ENCODE assay signal across 9 cellular contexts in genomic region chrX:72238183-72238582, GRCh38. TPM values are rescaled to one million over a fixed set of nuclear protein-coding genes. Genes with fewer than 3 reads are reported as not detected.
DNase-seq lines count a peak whose midpoint lies in the region; ATAC-seq and TF ChIP-seq lines count a peak whose summit lies in the region.
"Had no signal": no experiment of that assay in that cellular context is flagged by ENCODE, and none has a peak within 500 bp of the region (broad histone marks: within the 10 kb centered on the region; RNA-seq: fewer than 3 reads in every experiment).

No MANE protein-coding gene starts in this region.

- H3K9me3 ChIP-seq in RWPE2 (ENCODE audit: severe bottlenecking), result no peaks in the 10 kb centered on the region
- H3K9me3 ChIP-seq: mucosa of descending colon had no signal

- H3K27ac Mint-ChIP-seq in activated CD4-positive, alpha-beta T cell treated with anti-CD3 and anti-CD28 coated beads for 36 hours, result peak overlapping the region; percentile 55

- H3K4me1 ChIP-seq in RWPE2 (ENCODE audit: insufficient read depth, poor library complexity, severe bottlenecking), result no peaks in the 10 kb centered on the region

- ATAC-seq in activated CD4-positive, alpha-beta T cell treated with anti-CD3 and anti-CD28 coated beads for 36 hours, result no peak
- 0 out of 3 replicates have a peak, but pooled peaks have one; percentile 7 for ATAC-seq in RWPE2 (ENCODE audit: low read depth)

- intact Hi-C loops in activated CD4-positive, alpha-beta T cell treated with anti-CD3 and anti-CD28 coated beads for 36 hours (cut with DNase I, micrococcal nuclease), result loop anchor here in 1 of 2 experiments (5.0 kb wide), 2 partner anchors 39 to 56 kb away; partner anchors contain the start of genes PIN4 and RPS4X

- CTCF ChIA-PET in activated CD4-positive, alpha-beta T cell treated with anti-CD3 and anti-CD28 coated beads for 36 hours (lab: Charles Lee), result interaction anchor here (0.9 to 1.3 kb wide), 5 partner anchors 10 to 335 kb away, joined by 3 to 11 read pairs (median 3); partner anchors contain the start of genes PIN4 and RPS4X

- H3K27ac ChIP-seq in RWPE2 (ENCODE audit: poor library complexity, severe bottlenecking), result peak overlapping the region; percentile 53

- DNase-seq in activated CD4-positive, alpha-beta T cell treated with anti-CD3 and anti-CD28 coated beads for 36 hours, result no peak
- no peak for DNase-seq in activated CD4-positive, alpha-beta T cell treated with anti-CD3 and anti-CD28 coated beads, Interleukin-2, amount 50 U/mL, for 48 hours
- DNase-seq in RWPE2 (ENCODE audit: low spot score) (no peak), epithelial cell of esophagus (ENCODE audit: low read depth) (no peak), skeletal muscle cell (ENCODE audit: low read depth) (no peak), NCI-H146 treated with DMSO at 0.1 percent for 48 hours (lab: John Stamatoyannopoulos, UW; ENCODE audit: unreplicated experiment) (no peak), T1000 (lab: John Stamatoyannopoulos, UW) (no peak), GM19238 (ENCODE audit: insufficient read length, low spot score) (no peak)

- peaks cover 6% of the 10 kb centered on the region for H3K36me3 Mint-ChIP-seq in activated CD4-positive, alpha-beta T cell treated with anti-CD3 and anti-CD28 coated beads for 36 hours (ENCODE audit: low read depth)

- H3K36me3 ChIP-seq in RWPE2 (ENCODE audit: low read depth), result peaks cover 3% of the 10 kb centered on the region; the same call in 1 of the 2 replicates

- no peaks in the 10 kb centered on the region for H3K27me3 ChIP-seq in RWPE2 (ENCODE audit: insufficient read depth, poor library complexity, severe bottlenecking)

- H3K4me3 Mint-ChIP-seq in activated CD4-positive, alpha-beta T cell treated with anti-CD3 and anti-CD28 coated beads for 36 hours, result peak overlapping the region; percentile 80

- peaks cover 10% of the 10 kb centered on the region for H3K4me1 Mint-ChIP-seq in activated CD4-positive, alpha-beta T cell treated with anti-CD3 and anti-CD28 coated beads for 36 hours

- H3K4me3 ChIP-seq in RWPE2 (ENCODE audit: severe bottlenecking) (peak overlapping the region; percentile 70), epithelial cell of esophagus (ENCODE audit: low read length) (peak overlapping the region; percentile 53), skeletal muscle cell (ENCODE audit: low read depth, low read length) (peak overlapping the region; percentile 53)
- H3K4me3 ChIP-seq: mucosa of descending colon had no signal

- TF ChIP-seq CTCF in RWPE2 (IDR thresholded peaks at IDR 0.05; ENCODE audit: poor library complexity, severe bottlenecking) (no peak), epithelial cell of esophagus (IDR thresholded peaks at IDR 0.05; ENCODE audit: insufficient read depth, low read depth, low read length, missing control alignments) (no peak)

- no peaks in the 10 kb centered on the region for H3K9me3 Mint-ChIP-seq in activated CD4-positive, alpha-beta T cell treated with anti-CD3 and anti-CD28 coated beads for 36 hours (ENCODE audit: low read depth)

- H3K27me3 Mint-ChIP-seq in activated CD4-positive, alpha-beta T cell treated with anti-CD3 and anti-CD28 coated beads for 36 hours, result no peaks in the 10 kb centered on the region

- POLR2A ChIA-PET in activated CD4-positive, alpha-beta T cell treated with anti-CD3 and anti-CD28 coated beads for 36 hours (lab: Charles Lee), result interaction anchor here (1.2 kb wide), 1 partner anchor 39 kb away, joined by 10 read pairs; the partner anchor contains the start of gene RPS4X

RNA-seq across cellular contexts. Expression of gene ERCC6L, which starts 0.6 kb away (rescaled TPM):
- 10 to 100 TPM; 11.3 to 11.7 TPM for total RNA-seq in activated CD4-positive, alpha-beta T cell treated with anti-CD3 and anti-CD28 coated beads for 36 hours

RNA-seq across cellular contexts. Expression of gene RPS4X, which starts 38.9 kb away (rescaled TPM):
- total RNA-seq in activated CD4-positive, alpha-beta T cell treated with anti-CD3 and anti-CD28 coated beads for 36 hours, result 1,000 to 10,000 TPM; 1,128 to 1,307 TPM

RNA-seq across cellular contexts. Expression of gene PIN4, which starts 56.6 kb away (rescaled TPM):
- total RNA-seq in activated CD4-positive, alpha-beta T cell treated with anti-CD3 and anti-CD28 coated beads for 36 hours, result 1 to 10 TPM; 2.3 to 3.2 TPM
